1 cellular context compared by ENCODE assay signal in genomic region chr6:111481836-111482235, GRCh38.
TF ChIP-seq lines count a peak whose summit lies in the region.

No MANE protein-coding gene starts in this region.

TF ChIP-seq in HepG2, 621 proteins besides CTCF, POLR2A, EP300 and RAD21 (continued from another document and continues in another):
- TF ChIP-seq STAT6 (CRISPR knock-in tag; IDR thresholded peaks at IDR 0.05; ENCODE audit: borderline replicate concordance), result no peak
- TF ChIP-seq ARNTL (CRISPR knock-in tag; IDR thresholded peaks at IDR 0.05), result no peak
- TF ChIP-seq, protein P1, sequence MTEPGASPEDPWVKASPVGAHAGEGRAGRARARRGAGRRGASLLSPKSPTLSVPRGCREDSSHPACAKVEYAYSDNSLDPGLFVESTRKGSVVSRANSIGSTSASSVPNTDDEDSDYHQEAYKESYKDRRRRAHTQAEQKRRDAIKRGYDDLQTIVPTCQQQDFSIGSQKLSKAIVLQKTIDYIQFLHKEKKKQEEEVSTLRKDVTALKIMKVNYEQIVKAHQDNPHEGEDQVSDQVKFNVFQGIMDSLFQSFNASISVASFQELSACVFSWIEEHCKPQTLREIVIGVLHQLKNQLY (CRISPR knock-in tag; IDR thresholded peaks at IDR 0.05), result no peak
- TF ChIP-seq ZNF362 (CRISPR knock-in tag; IDR thresholded peaks at IDR 0.05; ENCODE audit: borderline replicate concordance), result 0 out of 2 replicates have a peak, but pooled peaks have one; percentile 51
- TF ChIP-seq ZNF709 (CRISPR knock-in tag; IDR thresholded peaks at IDR 0.05), result no peak; the same call in 1 of the 2 replicates
- no peak for TF ChIP-seq SOX6 (IDR thresholded peaks at IDR 0.05)
- no peak; the same call in 1 of the 2 replicates for TF ChIP-seq SOX6 (CRISPR knock-in tag; IDR thresholded peaks at IDR 0.05)
- TF ChIP-seq MZF1 (CRISPR knock-in tag; IDR thresholded peaks at IDR 0.05; ENCODE audit: borderline replicate concordance), result no peak
- no peak for TF ChIP-seq MAF1 (CRISPR knock-in tag; IDR thresholded peaks at IDR 0.05; ENCODE audit: borderline replicate concordance)
- no peak for TF ChIP-seq ZNF230 (CRISPR knock-in tag; IDR thresholded peaks at IDR 0.05)
- TF ChIP-seq SUZ12 (IDR thresholded peaks at IDR 0.05; ENCODE audit: low read depth, low read length), result no peak
- no peak for TF ChIP-seq ZFP1 (CRISPR knock-in tag; IDR thresholded peaks at IDR 0.05)
- TF ChIP-seq, protein P2, sequence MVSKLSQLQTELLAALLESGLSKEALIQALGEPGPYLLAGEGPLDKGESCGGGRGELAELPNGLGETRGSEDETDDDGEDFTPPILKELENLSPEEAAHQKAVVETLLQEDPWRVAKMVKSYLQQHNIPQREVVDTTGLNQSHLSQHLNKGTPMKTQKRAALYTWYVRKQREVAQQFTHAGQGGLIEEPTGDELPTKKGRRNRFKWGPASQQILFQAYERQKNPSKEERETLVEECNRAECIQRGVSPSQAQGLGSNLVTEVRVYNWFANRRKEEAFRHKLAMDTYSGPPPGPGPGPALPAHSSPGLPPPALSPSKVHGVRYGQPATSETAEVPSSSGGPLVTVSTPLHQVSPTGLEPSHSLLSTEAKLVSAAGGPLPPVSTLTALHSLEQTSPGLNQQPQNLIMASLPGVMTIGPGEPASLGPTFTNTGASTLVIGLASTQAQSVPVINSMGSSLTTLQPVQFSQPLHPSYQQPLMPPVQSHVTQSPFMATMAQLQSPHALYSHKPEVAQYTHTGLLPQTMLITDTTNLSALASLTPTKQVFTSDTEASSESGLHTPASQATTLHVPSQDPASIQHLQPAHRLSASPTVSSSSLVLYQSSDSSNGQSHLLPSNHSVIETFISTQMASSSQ (IDR thresholded peaks at IDR 0.05; ENCODE audit: low read depth), result no peak
- TF ChIP-seq, protein P2 (CRISPR knock-in tag; IDR thresholded peaks at IDR 0.05; ENCODE audit: borderline replicate concordance), result no peak
- TF ChIP-seq NR2F6 (IDR thresholded peaks at IDR 0.05), result no peak
- no peak for TF ChIP-seq NR2F6 (CRISPR knock-in tag; IDR thresholded peaks at IDR 0.05)
- TF ChIP-seq IKZF4 (CRISPR knock-in tag; IDR thresholded peaks at IDR 0.05; ENCODE audit: borderline replicate concordance, low read depth, not compliant biosample characterization), result no peak
- TF ChIP-seq ZNF318 (CRISPR knock-in tag; IDR thresholded peaks at IDR 0.05), result no peak
- 0 out of 2 replicates have a peak, but pooled peaks have one; percentile 25 for TF ChIP-seq SALL1 (CRISPR knock-in tag; IDR thresholded peaks at IDR 0.05)
- TF ChIP-seq, protein P3, sequence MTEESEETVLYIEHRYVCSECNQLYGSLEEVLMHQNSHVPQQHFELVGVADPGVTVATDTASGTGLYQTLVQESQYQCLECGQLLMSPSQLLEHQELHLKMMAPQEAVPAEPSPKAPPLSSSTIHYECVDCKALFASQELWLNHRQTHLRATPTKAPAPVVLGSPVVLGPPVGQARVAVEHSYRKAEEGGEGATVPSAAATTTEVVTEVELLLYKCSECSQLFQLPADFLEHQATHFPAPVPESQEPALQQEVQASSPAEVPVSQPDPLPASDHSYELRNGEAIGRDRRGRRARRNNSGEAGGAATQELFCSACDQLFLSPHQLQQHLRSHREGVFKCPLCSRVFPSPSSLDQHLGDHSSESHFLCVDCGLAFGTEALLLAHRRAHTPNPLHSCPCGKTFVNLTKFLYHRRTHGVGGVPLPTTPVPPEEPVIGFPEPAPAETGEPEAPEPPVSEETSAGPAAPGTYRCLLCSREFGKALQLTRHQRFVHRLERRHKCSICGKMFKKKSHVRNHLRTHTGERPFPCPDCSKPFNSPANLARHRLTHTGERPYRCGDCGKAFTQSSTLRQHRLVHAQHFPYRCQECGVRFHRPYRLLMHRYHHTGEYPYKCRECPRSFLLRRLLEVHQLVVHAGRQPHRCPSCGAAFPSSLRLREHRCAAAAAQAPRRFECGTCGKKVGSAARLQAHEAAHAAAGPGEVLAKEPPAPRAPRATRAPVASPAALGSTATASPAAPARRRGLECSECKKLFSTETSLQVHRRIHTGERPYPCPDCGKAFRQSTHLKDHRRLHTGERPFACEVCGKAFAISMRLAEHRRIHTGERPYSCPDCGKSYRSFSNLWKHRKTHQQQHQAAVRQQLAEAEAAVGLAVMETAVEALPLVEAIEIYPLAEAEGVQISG (CRISPR knock-in tag; IDR thresholded peaks at IDR 0.05), result no peak
- no peak; the same call in 1 of the 2 replicates for TF ChIP-seq KMT2B (CRISPR knock-in tag; IDR thresholded peaks at IDR 0.05)
- no peak for TF ChIP-seq PHF20 (CRISPR knock-in tag; IDR thresholded peaks at IDR 0.05)
- TF ChIP-seq THAP11 (CRISPR knock-in tag; IDR thresholded peaks at IDR 0.05), result no peak
- TF ChIP-seq, protein P4, sequence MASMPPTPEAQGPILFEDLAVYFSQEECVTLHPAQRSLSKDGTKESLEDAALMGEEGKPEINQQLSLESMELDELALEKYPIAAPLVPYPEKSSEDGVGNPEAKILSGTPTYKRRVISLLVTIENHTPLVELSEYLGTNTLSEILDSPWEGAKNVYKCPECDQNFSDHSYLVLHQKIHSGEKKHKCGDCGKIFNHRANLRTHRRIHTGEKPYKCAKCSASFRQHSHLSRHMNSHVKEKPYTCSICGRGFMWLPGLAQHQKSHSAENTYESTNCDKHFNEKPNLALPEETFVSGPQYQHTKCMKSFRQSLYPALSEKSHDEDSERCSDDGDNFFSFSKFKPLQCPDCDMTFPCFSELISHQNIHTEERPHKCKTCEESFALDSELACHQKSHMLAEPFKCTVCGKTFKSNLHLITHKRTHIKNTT (CRISPR knock-in tag; IDR thresholded peaks at IDR 0.05), result no peak
- TF ChIP-seq ZNF274 (CRISPR knock-in tag; IDR thresholded peaks at IDR 0.05), result no peak; the same call in 1 of the 2 replicates
- no peak for TF ChIP-seq ZSCAN30 (CRISPR knock-in tag; IDR thresholded peaks at IDR 0.05)
- TF ChIP-seq, protein P5, sequence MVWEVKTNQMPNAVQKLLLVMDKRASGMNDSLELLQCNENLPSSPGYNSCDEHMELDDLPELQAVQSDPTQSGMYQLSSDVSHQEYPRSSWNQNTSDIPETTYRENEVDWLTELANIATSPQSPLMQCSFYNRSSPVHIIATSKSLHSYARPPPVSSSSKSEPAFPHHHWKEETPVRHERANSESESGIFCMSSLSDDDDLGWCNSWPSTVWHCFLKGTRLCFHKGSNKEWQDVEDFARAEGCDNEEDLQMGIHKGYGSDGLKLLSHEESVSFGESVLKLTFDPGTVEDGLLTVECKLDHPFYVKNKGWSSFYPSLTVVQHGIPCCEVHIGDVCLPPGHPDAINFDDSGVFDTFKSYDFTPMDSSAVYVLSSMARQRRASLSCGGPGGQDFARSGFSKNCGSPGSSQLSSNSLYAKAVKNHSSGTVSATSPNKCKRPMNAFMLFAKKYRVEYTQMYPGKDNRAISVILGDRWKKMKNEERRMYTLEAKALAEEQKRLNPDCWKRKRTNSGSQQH (CRISPR knock-in tag; IDR thresholded peaks at IDR 0.05; ENCODE audit: low read depth), result peak; percentile 76; the same call in 1 of the 2 replicates
- TF ChIP-seq RAD51 (IDR thresholded peaks at IDR 0.05; ENCODE audit: borderline replicate concordance), result no peak
- 0 out of 2 replicates have a peak, but pooled peaks have one; percentile 51 for TF ChIP-seq ZNF724P (CRISPR knock-in tag; IDR thresholded peaks at IDR 0.05; ENCODE audit: borderline replicate concordance)
- TF ChIP-seq ZNF788 (CRISPR knock-in tag; IDR thresholded peaks at IDR 0.05; ENCODE audit: borderline replicate concordance), result peak; percentile 19; the same call in 1 of the 2 replicates
- TF ChIP-seq ZNF451 (CRISPR knock-in tag; IDR thresholded peaks at IDR 0.05), result no peak
